ENCODE assay signal across 1 cellular context in the genomic region with DNA sequence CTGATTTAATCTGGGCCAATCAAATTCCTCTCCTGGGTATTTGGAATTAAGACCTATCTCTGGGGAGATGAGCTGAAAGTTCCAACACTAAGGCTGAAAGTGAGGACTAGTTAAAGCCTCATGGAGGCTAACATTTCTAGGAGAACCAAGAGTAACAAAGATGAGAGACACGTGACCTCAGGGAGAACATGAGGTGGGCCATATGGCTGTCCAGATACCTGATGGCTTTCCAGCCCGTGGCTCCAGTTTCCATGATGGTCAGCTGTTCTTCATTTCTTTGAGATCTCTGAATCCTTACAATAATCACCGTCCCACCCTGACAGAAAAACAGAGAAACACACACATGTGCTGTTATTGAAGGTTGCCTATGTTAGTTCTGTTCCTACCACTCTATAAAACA.
TF ChIP-seq lines count a peak whose summit lies in the region.

No MANE protein-coding gene starts in this region.

TF ChIP-seq in K562, 482 proteins besides CTCF, POLR2A, EP300 and RAD21 (continued from another document and continues in another):
- TF ChIP-seq PATZ1 (CRISPR knock-in tag; IDR thresholded peaks at IDR 0.05; ENCODE audit: borderline replicate concordance) (no peak), NEUROD1 (IDR thresholded peaks at IDR 0.05; ENCODE audit: borderline replicate concordance, low read depth, low read length, partially characterized antibody) (no peak), JUND (IDR thresholded peaks at IDR 0.05; ENCODE audit: borderline replicate concordance, low read depth, low read length) (no peak), JUND (tag; IDR thresholded peaks at IDR 0.05; ENCODE audit: borderline replicate concordance, low read depth, low read length) (no peak), BRF2 (IDR thresholded peaks at IDR 0.05; ENCODE audit: borderline replicate concordance, insufficient read depth, insufficient read length) (no peak), RBM15 (IDR thresholded peaks at IDR 0.05; ENCODE audit: insufficient read depth, low read length) (no peak), NCOA1 (IDR thresholded peaks at IDR 0.05; ENCODE audit: low read depth) (no peak), ZNF76 (CRISPR knock-in tag; IDR thresholded peaks at IDR 0.05; ENCODE audit: borderline replicate concordance) (no peak), USF2 (CRISPR knock-in tag; IDR thresholded peaks at IDR 0.05) (peak; percentile 60), FOXP1 (CRISPR knock-in tag; IDR thresholded peaks at IDR 0.05) (no peak), TOE1 (IDR thresholded peaks at IDR 0.05; ENCODE audit: borderline replicate concordance) (no peak), TOE1 (CRISPR knock-in tag; IDR thresholded peaks at IDR 0.05; ENCODE audit: borderline replicate concordance, low read depth) (no peak), ARHGAP35 (IDR thresholded peaks at IDR 0.05; ENCODE audit: partially characterized antibody) (no peak), MAFK (IDR thresholded peaks at IDR 0.05; ENCODE audit: low read length) (no peak), TRIM28 (IDR thresholded peaks at IDR 0.05) (no peak), GABPB1 (CRISPR knock-in tag; IDR thresholded peaks at IDR 0.05) (no peak), MED1 (CRISPR knock-in tag; IDR thresholded peaks at IDR 0.05; ENCODE audit: borderline replicate concordance) (no peak), GATA2 (CRISPR knock-in tag; IDR thresholded peaks at IDR 0.05) (no peak), MTA3 (IDR thresholded peaks at IDR 0.05; ENCODE audit: borderline replicate concordance) (no peak), U2AF1 (optimal IDR thresholded peaks at IDR 0.05; ENCODE audit: low read depth, low read length) (no peak), SMAD4 (CRISPR knock-in tag; conservative IDR thresholded peaks at IDR 0.05) (0 out of 2 replicates have a peak, but pooled peaks have one; percentile 33), ZNF695 (CRISPR knock-in tag; IDR thresholded peaks at IDR 0.05) (no peak), NFIC (IDR thresholded peaks at IDR 0.05) (no peak), ZNF717 (CRISPR knock-in tag; IDR thresholded peaks at IDR 0.05) (no peak), RFX5 (IDR thresholded peaks at IDR 0.05; ENCODE audit: low read depth, low read length) (no peak), THRAP3 (IDR thresholded peaks at IDR 0.05; ENCODE audit: borderline replicate concordance) (no peak), ZSCAN32 (CRISPR knock-in tag; IDR thresholded peaks at IDR 0.05) (no peak), CBFA2T3 (IDR thresholded peaks at IDR 0.05) (peak; percentile 2; the same call in 1 of the 2 replicates), HMGXB4 (CRISPR knock-in tag; IDR thresholded peaks at IDR 0.05) (no peak), MECOM (CRISPR knock-in tag; IDR thresholded peaks at IDR 0.05) (no peak), ZNF592 (IDR thresholded peaks at IDR 0.05) (peak; percentile 79; the same call in 1 of the 2 replicates), LARP7 (IDR thresholded peaks at IDR 0.05) (no peak), ZNF79 (CRISPR knock-in tag; IDR thresholded peaks at IDR 0.05; ENCODE audit: low read depth) (no peak), RAD51 (IDR thresholded peaks at IDR 0.05; ENCODE audit: borderline replicate concordance, low read depth) (peak; percentile 75), BACH1 (tag; IDR thresholded peaks at IDR 0.05) (no peak), CBFA2T2 (conservative IDR thresholded peaks at IDR 0.05) (peak; percentile 27), GATAD2B (IDR thresholded peaks at IDR 0.05; ENCODE audit: borderline replicate concordance) (no peak), CEBPZ (IDR thresholded peaks at IDR 0.05; ENCODE audit: borderline replicate concordance, low read depth, low read length) (no peak), IRF2 (CRISPR knock-in tag; IDR thresholded peaks at IDR 0.05) (no peak), U2AF2 (optimal IDR thresholded peaks at IDR 0.05; ENCODE audit: low read depth, low read length) (no peak), FOXK2 (conservative IDR thresholded peaks at IDR 0.05 in 1 of 2, IDR thresholded peaks at IDR 0.05 in 1 of 2; ENCODE audit: low read depth in 2 of 2) (no peak), ZNF766 (CRISPR knock-in tag; conservative IDR thresholded peaks at IDR 0.05) (no peak), ZNF699 (CRISPR knock-in tag; IDR thresholded peaks at IDR 0.05; ENCODE audit: insufficient replicate concordance) (no peak), HCFC1 (IDR thresholded peaks at IDR 0.05; ENCODE audit: low read depth, low read length) (no peak), MAFF (IDR thresholded peaks at IDR 0.05; ENCODE audit: low read length) (no peak), SREBF2 (CRISPR knock-in tag; IDR thresholded peaks at IDR 0.05) (no peak), MCM5 (IDR thresholded peaks at IDR 0.05; ENCODE audit: low read depth) (no peak), PURB (CRISPR knock-in tag; IDR thresholded peaks at IDR 0.05; ENCODE audit: low read depth) (no peak)
- TF ChIP-seq, protein P1, sequence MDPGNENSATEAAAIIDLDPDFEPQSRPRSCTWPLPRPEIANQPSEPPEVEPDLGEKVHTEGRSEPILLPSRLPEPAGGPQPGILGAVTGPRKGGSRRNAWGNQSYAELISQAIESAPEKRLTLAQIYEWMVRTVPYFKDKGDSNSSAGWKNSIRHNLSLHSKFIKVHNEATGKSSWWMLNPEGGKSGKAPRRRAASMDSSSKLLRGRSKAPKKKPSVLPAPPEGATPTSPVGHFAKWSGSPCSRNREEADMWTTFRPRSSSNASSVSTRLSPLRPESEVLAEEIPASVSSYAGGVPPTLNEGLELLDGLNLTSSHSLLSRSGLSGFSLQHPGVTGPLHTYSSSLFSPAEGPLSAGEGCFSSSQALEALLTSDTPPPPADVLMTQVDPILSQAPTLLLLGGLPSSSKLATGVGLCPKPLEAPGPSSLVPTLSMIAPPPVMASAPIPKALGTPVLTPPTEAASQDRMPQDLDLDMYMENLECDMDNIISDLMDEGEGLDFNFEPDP (CRISPR knock-in tag; IDR thresholded peaks at IDR 0.05), result no peak
- TF ChIP-seq, protein P2, sequence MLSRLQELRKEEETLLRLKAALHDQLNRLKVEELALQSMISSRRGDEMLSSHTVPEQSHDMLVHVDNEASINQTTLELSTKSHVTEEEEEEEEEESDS (CRISPR knock-in tag; IDR thresholded peaks at IDR 0.05), result no peak
- TF ChIP-seq, protein P3, sequence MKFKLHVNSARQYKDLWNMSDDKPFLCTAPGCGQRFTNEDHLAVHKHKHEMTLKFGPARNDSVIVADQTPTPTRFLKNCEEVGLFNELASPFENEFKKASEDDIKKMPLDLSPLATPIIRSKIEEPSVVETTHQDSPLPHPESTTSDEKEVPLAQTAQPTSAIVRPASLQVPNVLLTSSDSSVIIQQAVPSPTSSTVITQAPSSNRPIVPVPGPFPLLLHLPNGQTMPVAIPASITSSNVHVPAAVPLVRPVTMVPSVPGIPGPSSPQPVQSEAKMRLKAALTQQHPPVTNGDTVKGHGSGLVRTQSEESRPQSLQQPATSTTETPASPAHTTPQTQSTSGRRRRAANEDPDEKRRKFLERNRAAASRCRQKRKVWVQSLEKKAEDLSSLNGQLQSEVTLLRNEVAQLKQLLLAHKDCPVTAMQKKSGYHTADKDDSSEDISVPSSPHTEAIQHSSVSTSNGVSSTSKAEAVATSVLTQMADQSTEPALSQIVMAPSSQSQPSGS (CRISPR knock-in tag; IDR thresholded peaks at IDR 0.05), result no peak
